Comparison of ENCODE assay signal across 25 cellular contexts in the genomic region with DNA sequence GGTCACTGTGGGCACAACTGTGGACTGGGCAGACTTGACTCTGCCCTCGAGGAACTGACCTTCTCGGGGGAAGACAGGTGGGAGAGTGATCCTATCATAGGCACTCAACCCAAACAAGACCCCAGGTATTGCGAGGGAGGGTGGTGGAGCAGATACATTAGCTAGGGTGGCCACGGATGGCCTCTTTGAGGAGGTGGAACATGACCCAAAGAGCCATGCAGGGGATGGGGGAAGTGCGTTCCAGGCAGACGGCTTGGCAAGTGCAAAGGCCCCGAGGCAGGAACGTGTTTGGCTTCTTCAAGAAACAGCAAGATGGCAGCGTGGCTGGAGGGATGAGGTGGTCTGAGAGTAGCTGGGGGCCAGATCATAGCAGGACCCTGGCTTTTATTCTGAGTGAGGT.
DNase-seq lines count a peak whose midpoint lies in the region; ATAC-seq, FAIRE-seq and TF ChIP-seq lines count a peak whose summit lies in the region.
"Had no signal": no experiment of that assay in that cellular context is flagged by ENCODE, and none has a peak within 500 bp of the region (broad histone marks: within the 10 kb centered on the region; RNA-seq: fewer than 3 reads in every experiment).

No MANE protein-coding gene starts in this region.

- H3K27ac ChIP-seq in astrocyte (ENCODE audit: low read depth, low read length) (no peak overlapping the region), endothelial cell of umbilical vein (ENCODE audit: insufficient read depth, low read depth, low read length) (peak overlapping the region; percentile 46), spleen (no peak overlapping the region)
- H3K27ac ChIP-seq: 22Rv1, BLaER1, RWPE1 had no signal

- H3K79me2 ChIP-seq in astrocyte (ENCODE audit: insufficient read depth, low read length) (no peaks in the 10 kb centered on the region), endothelial cell of umbilical vein (ENCODE audit: control insufficient read depth, insufficient read depth, low read length) (no peaks in the 10 kb centered on the region)

- H3K27ac Mint-ChIP-seq in activated naive CD8-positive, alpha-beta T cell treated with anti-CD3 and anti-CD28 coated beads, Interleukin-2, amount 10 ng/mL, durations not matched to agents 7 days and 5 days = peak overlapping the region; percentile 11
- H3K27ac Mint-ChIP-seq in activated naive CD8-positive, alpha-beta T cell treated with anti-CD3 and anti-CD28 coated beads, Interleukin-2, amount 50 U/mL, for 24 hours = no peak overlapping the region
- H3K27ac Mint-ChIP-seq in astrocyte (ENCODE audit: unreplicated experiment) = peak overlapping the region; percentile 27
- no peak overlapping the region for H3K27ac Mint-ChIP-seq in stimulated activated naive CD8-positive, alpha-beta T cell treated with anti-CD3 and anti-CD28 coated beads, Interleukin-15, amount 100 ng/mL, for 72 hours

- H3K4me3 ChIP-seq in astrocyte (ENCODE audit: insufficient read depth, low read depth, low read length) = no peak overlapping the region
- H3K4me3 ChIP-seq in endothelial cell of umbilical vein (replicated peaks in 1 of 3; ENCODE audit: insufficient read depth in 1 of 3, low read depth in 1 of 3, low read length in 3 of 3) = no peak overlapping the region
- H3K4me3 ChIP-seq in spleen = no peak overlapping the region
- H3K4me3 ChIP-seq: BLaER1 had no signal

- DNase-seq in activated naive CD8-positive, alpha-beta T cell treated with anti-CD3 and anti-CD28 coated beads, Interleukin-2, amount 10 ng/mL, durations not matched to agents 7 days and 5 days = no peak
- no peak for DNase-seq in activated naive CD8-positive, alpha-beta T cell treated with anti-CD3 and anti-CD28 coated beads, Interleukin-2, amount 50 U/mL, for 24 hours
- DNase-seq in astrocyte (ENCODE audit: low read depth) (no peak), endothelial cell of umbilical vein (ENCODE audit: low read depth, low spot score) (no peak), spleen (peak; percentile 67), globus pallidus (ENCODE audit: low spot score) (no peak)
- DNase-seq in stimulated activated naive CD8-positive, alpha-beta T cell treated with anti-CD3 and anti-CD28 coated beads, Interleukin-15, amount 100 ng/mL, for 72 hours = no peak
- DNase-seq: ACHN; Caco-2; CD4-positive, alpha-beta memory T cell; DMS 273 treated with DMSO at 0.1 percent for 48 hours; DMS79 treated with DMSO at 0.1 percent for 48 hours; MM.1S; NCI-H1048; NCI-H1436; NCI-H187 treated with DMSO at 0.1 percent for 48 hours; NCI-H2107; NCI-H446 treated with DMSO at 0.1 percent for 48 hours; NCI-H69; NK-92 treated with Interleukin-12 subunit alpha and Interleukin-12 subunit beta, amount 100 ng/mL, for 24 hours; SIG-M5 had no signal

- H3K36me3 Mint-ChIP-seq in activated naive CD8-positive, alpha-beta T cell treated with anti-CD3 and anti-CD28 coated beads, Interleukin-2, amount 10 ng/mL, durations not matched to agents 7 days and 5 days = peaks cover 1% of the 10 kb centered on the region
- H3K36me3 Mint-ChIP-seq in activated naive CD8-positive, alpha-beta T cell treated with anti-CD3 and anti-CD28 coated beads, Interleukin-2, amount 50 U/mL, for 24 hours (ENCODE audit: low read depth) = no peaks in the 10 kb centered on the region
- H3K36me3 Mint-ChIP-seq in astrocyte (ENCODE audit: low read depth, unreplicated experiment) = peaks cover 6% of the 10 kb centered on the region

- no peak for FAIRE-seq in astrocyte (lab: Jason Lieb, UNC)
- no peak for FAIRE-seq in endothelial cell of umbilical vein (lab: Jason Lieb, UNC)

- POLR2A ChIA-PET in activated naive CD8-positive, alpha-beta T cell treated with anti-CD3 and anti-CD28 coated beads, Interleukin-2, amount 10 ng/mL, durations not matched to agents 7 days and 5 days (lab: Charles Lee) = no interaction called here
- POLR2A ChIA-PET in endothelial cell of umbilical vein (lab: Charles Lee) = no interaction called here

- 92 to 97% (median 93%) methylated on average over 8 to 9 of the region's 9 CpGs for WGBS in spleen, 5 donors

- H3K36me3 ChIP-seq in astrocyte (ENCODE audit: insufficient read depth, low read length) (no peaks in the 10 kb centered on the region), endothelial cell of umbilical vein (ENCODE audit: control insufficient read depth in 2 of 2, extremely low read depth in 1 of 2, insufficient read depth in 2 of 2, low read length in 2 of 2) (no peaks in the 10 kb centered on the region), spleen (no peaks in the 10 kb centered on the region)
- H3K36me3 ChIP-seq: BLaER1 had no signal

- H3K9me3 ChIP-seq in astrocyte (ENCODE audit: insufficient read depth, low read depth, low read length) (no peaks in the 10 kb centered on the region), endothelial cell of umbilical vein (replicated peaks; ENCODE audit: control insufficient read depth, insufficient read depth, low read length) (no peaks in the 10 kb centered on the region), spleen (no peaks in the 10 kb centered on the region)
- H3K9me3 ChIP-seq: BLaER1, Caco-2 had no signal

- H3K4me1 Mint-ChIP-seq in activated naive CD8-positive, alpha-beta T cell treated with anti-CD3 and anti-CD28 coated beads, Interleukin-2, amount 10 ng/mL, durations not matched to agents 7 days and 5 days = peaks cover 22% of the 10 kb centered on the region
- H3K4me1 Mint-ChIP-seq in activated naive CD8-positive, alpha-beta T cell treated with anti-CD3 and anti-CD28 coated beads, Interleukin-2, amount 50 U/mL, for 24 hours = peaks cover 10% of the 10 kb centered on the region
- H3K4me1 Mint-ChIP-seq in astrocyte (ENCODE audit: low read depth, unreplicated experiment) = peaks cover 2% of the 10 kb centered on the region
- peaks cover 14% of the 10 kb centered on the region for H3K4me1 Mint-ChIP-seq in stimulated activated naive CD8-positive, alpha-beta T cell treated with anti-CD3 and anti-CD28 coated beads, Interleukin-15, amount 100 ng/mL, for 72 hours

- intact Hi-C loops in endothelial cell of umbilical vein (cut with micrococcal nuclease) (loop anchor here (1.0 to 10.0 kb wide), 10 partner anchors 8 to 707 kb away; no protein-coding TSS in a partner anchor), spleen (cut with DNase I; ENCODE audit: low total_unique reads) (loop anchor here (10.0 kb wide), 1 partner anchor 250 kb away; no protein-coding TSS in a partner anchor)

- no peaks in the 10 kb centered on the region for H3K27me3 Mint-ChIP-seq in activated naive CD8-positive, alpha-beta T cell treated with anti-CD3 and anti-CD28 coated beads, Interleukin-2, amount 10 ng/mL, durations not matched to agents 7 days and 5 days
- H3K27me3 Mint-ChIP-seq in activated naive CD8-positive, alpha-beta T cell treated with anti-CD3 and anti-CD28 coated beads, Interleukin-2, amount 50 U/mL, for 24 hours = no peaks in the 10 kb centered on the region
- H3K27me3 Mint-ChIP-seq in astrocyte (ENCODE audit: low read depth, unreplicated experiment) = no peaks in the 10 kb centered on the region
- no peaks in the 10 kb centered on the region for H3K27me3 Mint-ChIP-seq in stimulated activated naive CD8-positive, alpha-beta T cell treated with anti-CD3 and anti-CD28 coated beads, Interleukin-15, amount 100 ng/mL, for 72 hours
- H3K27me3 Mint-ChIP-seq: CD4-positive, alpha-beta memory T cell had no signal

- no peaks in the 10 kb centered on the region for H3K9me3 Mint-ChIP-seq in activated naive CD8-positive, alpha-beta T cell treated with anti-CD3 and anti-CD28 coated beads, Interleukin-2, amount 10 ng/mL, durations not matched to agents 7 days and 5 days
- H3K9me3 Mint-ChIP-seq in activated naive CD8-positive, alpha-beta T cell treated with anti-CD3 and anti-CD28 coated beads, Interleukin-2, amount 50 U/mL, for 24 hours = no peaks in the 10 kb centered on the region
- peaks cover 4% of the 10 kb centered on the region for H3K9me3 Mint-ChIP-seq in astrocyte (ENCODE audit: unreplicated experiment)
- no peaks in the 10 kb centered on the region for H3K9me3 Mint-ChIP-seq in stimulated activated naive CD8-positive, alpha-beta T cell treated with anti-CD3 and anti-CD28 coated beads, Interleukin-15, amount 100 ng/mL, for 72 hours
- H3K9me3 Mint-ChIP-seq: CD4-positive, alpha-beta memory T cell had no signal

- H3K4me2 ChIP-seq in astrocyte (ENCODE audit: low read length) (no peak overlapping the region), endothelial cell of umbilical vein (ENCODE audit: insufficient read depth, low read length) (no peak overlapping the region)

- peaks cover 7% of the 10 kb centered on the region for H3K4me1 ChIP-seq in astrocyte (ENCODE audit: insufficient read depth, low read length)
- H3K4me1 ChIP-seq in endothelial cell of umbilical vein (ENCODE audit: control insufficient read depth, extremely low read depth, insufficient read depth, low read length) = peaks cover 24% of the 10 kb centered on the region
- H3K4me1 ChIP-seq in spleen = peaks cover 0 to 27% (median 10%) of the 10 kb centered on the region in 6 donors

- ATAC-seq in activated naive CD8-positive, alpha-beta T cell treated with anti-CD3 and anti-CD28 coated beads, Interleukin-2, amount 10 ng/mL, durations not matched to agents 7 days and 5 days (ENCODE audit: low read depth) = no peak
- no peak for ATAC-seq in activated naive CD8-positive, alpha-beta T cell treated with anti-CD3 and anti-CD28 coated beads, Interleukin-2, amount 50 U/mL, for 24 hours
- no peak for ATAC-seq in HG02763 (IDR thresholded peaks at IDR 0.05; ENCODE audit: unreplicated experiment)
- no peak for ATAC-seq in stimulated activated naive CD8-positive, alpha-beta T cell treated with anti-CD3 and anti-CD28 coated beads, Interleukin-15, amount 100 ng/mL, for 72 hours

- TF ChIP-seq POLR2A in endothelial cell of umbilical vein (IDR thresholded peaks at IDR 0.05; ENCODE audit: low read depth, low read length) = no peak
- TF ChIP-seq POLR2A in spleen (IDR thresholded peaks at IDR 0.05) = no peak

- no peaks in the 10 kb centered on the region for H3K9me1 ChIP-seq in endothelial cell of umbilical vein (replicated peaks; ENCODE audit: control insufficient read depth, extremely low read depth, insufficient read depth, low read length)

- CTCF ChIA-PET in endothelial cell of umbilical vein (lab: Charles Lee) = interaction anchor here (1.0 to 6.3 kb wide), 8 partner anchors 11 to 387 kb away, joined by 3 to 99 read pairs (median 5); no protein-coding TSS in a partner anchor

- dilution Hi-C loops in endothelial cell of umbilical vein (cut with MboI; ENCODE audit: extremely low pct_ligation_motif_present, low sequenced_read_pairs) = no loop called here

- H4K20me1 ChIP-seq in astrocyte (ENCODE audit: insufficient read depth, low read length) (no peaks in the 10 kb centered on the region), endothelial cell of umbilical vein (replicated peaks; ENCODE audit: control insufficient read depth, extremely low read depth, insufficient read depth, low read length) (no peaks in the 10 kb centered on the region)
- H4K20me1 ChIP-seq: BLaER1 had no signal

- no peak overlapping the region for H3K9ac ChIP-seq in astrocyte (ENCODE audit: low read length)
- H3K9ac ChIP-seq in endothelial cell of umbilical vein (replicated peaks; ENCODE audit: extremely low read depth, insufficient read depth, low read length) = no peak overlapping the region
- H3K9ac ChIP-seq: BLaER1 had no signal

- H3K27me3 ChIP-seq in astrocyte (ENCODE audit: insufficient read depth, low read length) (no peaks in the 10 kb centered on the region), endothelial cell of umbilical vein (ENCODE audit: control insufficient read depth in 2 of 2, insufficient read depth in 2 of 2, low read length in 2 of 2) (no peaks in the 10 kb centered on the region), spleen (replicated peaks in 1 of 7) (no peaks in the 10 kb centered on the region)
- H3K27me3 ChIP-seq: BLaER1 had no signal

- TF ChIP-seq CTCF in astrocyte (IDR thresholded peaks at IDR 0.05; ENCODE audit: insufficient read depth, low read depth, low read length) = no peak
- no peak for TF ChIP-seq CTCF in endothelial cell of umbilical vein (IDR thresholded peaks at IDR 0.05; ENCODE audit: extremely low read depth in 1 of 2, insufficient read depth in 1 of 2, low read depth in 1 of 2, low read length in 2 of 2)
- no peak for TF ChIP-seq CTCF in spleen (IDR thresholded peaks at IDR 0.05 in 8 of 11, conservative IDR thresholded peaks at IDR 0.05 in 3 of 11)

- no TSS peak for BruUV-seq in endothelial cell of umbilical vein (replicated peaks; lab: Mats Ljungman, UMichigan)

- no peak overlapping the region for H3K4me3 Mint-ChIP-seq in activated naive CD8-positive, alpha-beta T cell treated with anti-CD3 and anti-CD28 coated beads, Interleukin-2, amount 10 ng/mL, durations not matched to agents 7 days and 5 days
- no peak overlapping the region for H3K4me3 Mint-ChIP-seq in activated naive CD8-positive, alpha-beta T cell treated with anti-CD3 and anti-CD28 coated beads, Interleukin-2, amount 50 U/mL, for 24 hours
- H3K4me3 Mint-ChIP-seq in astrocyte (ENCODE audit: unreplicated experiment) = no peak overlapping the region
- no peak overlapping the region for H3K4me3 Mint-ChIP-seq in stimulated activated naive CD8-positive, alpha-beta T cell treated with anti-CD3 and anti-CD28 coated beads, Interleukin-15, amount 100 ng/mL, for 72 hours
- H3K4me3 Mint-ChIP-seq: CD4-positive, alpha-beta memory T cell had no signal

- H2AFZ ChIP-seq in astrocyte (ENCODE audit: low read depth, low read length) (no peak overlapping the region), endothelial cell of umbilical vein (ENCODE audit: low read depth, low read length) (no peak overlapping the region)

Comparison
In these comparisons a context has a peak if more than half of its experiments do, and no peak if none do; other contexts are left out.
1. H3K27ac Mint-ChIP-seq: peak in activated naive CD8-positive, alpha-beta T cell treated with anti-CD3 and anti-CD28 coated beads, Interleukin-2, amount 10 ng/mL, durations not matched to agents 7 days and 5 days (single experiment) and astrocyte (single experiment); none in activated naive CD8-positive, alpha-beta T cell treated with anti-CD3 and anti-CD28 coated beads, Interleukin-2, amount 50 U/mL, for 24 hours (single experiment) and stimulated activated naive CD8-positive, alpha-beta T cell treated with anti-CD3 and anti-CD28 coated beads, Interleukin-15, amount 100 ng/mL, for 72 hours (0 of 2).